Comparison of ENCODE assay signal across 1 cellular context in the genomic region with DNA sequence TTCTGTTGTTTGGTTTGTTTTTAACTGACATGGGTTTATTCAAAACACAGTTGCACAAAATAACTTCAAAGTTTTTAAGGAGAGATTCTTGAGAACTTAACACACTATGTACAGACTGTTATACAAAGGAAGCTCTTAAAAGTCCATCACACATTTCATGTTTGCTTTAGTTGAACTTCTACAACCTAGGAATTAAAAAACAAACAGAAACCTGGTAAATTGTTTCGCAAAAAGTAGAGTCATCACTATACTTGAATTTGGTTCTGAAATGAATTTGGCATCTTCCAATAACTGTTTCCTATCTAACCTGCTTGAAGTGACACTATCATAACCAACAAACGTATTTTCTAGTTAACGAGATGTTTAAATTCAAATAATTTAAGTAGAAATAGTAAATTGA.
TF ChIP-seq lines count a peak whose summit lies in the region.

No MANE protein-coding gene starts in this region.

TF ChIP-seq in HepG2, 621 proteins besides CTCF, POLR2A, EP300 and RAD21 (continued from another document):
- no peak for TF ChIP-seq SRF (IDR thresholded peaks at IDR 0.05; ENCODE audit: low read depth, low read length)
- TF ChIP-seq ZNF253 (CRISPR knock-in tag; IDR thresholded peaks at IDR 0.05; ENCODE audit: borderline replicate concordance), result no peak
- TF ChIP-seq NR2F2 (IDR thresholded peaks at IDR 0.05; ENCODE audit: borderline replicate concordance, low read depth), result peak; percentile 87
- no peak for TF ChIP-seq MATR3 (CRISPR knock-in tag; IDR thresholded peaks at IDR 0.05)
- no peak for TF ChIP-seq SMAD1 (CRISPR knock-in tag; IDR thresholded peaks at IDR 0.05; ENCODE audit: borderline replicate concordance, low read depth)
- TF ChIP-seq KDM4B (CRISPR knock-in tag; IDR thresholded peaks at IDR 0.05), result no peak
- no peak for TF ChIP-seq ZBTB38 (CRISPR knock-in tag; IDR thresholded peaks at IDR 0.05)
- TF ChIP-seq ZNF30 (CRISPR knock-in tag; IDR thresholded peaks at IDR 0.05), result no peak
- TF ChIP-seq, protein P1, sequence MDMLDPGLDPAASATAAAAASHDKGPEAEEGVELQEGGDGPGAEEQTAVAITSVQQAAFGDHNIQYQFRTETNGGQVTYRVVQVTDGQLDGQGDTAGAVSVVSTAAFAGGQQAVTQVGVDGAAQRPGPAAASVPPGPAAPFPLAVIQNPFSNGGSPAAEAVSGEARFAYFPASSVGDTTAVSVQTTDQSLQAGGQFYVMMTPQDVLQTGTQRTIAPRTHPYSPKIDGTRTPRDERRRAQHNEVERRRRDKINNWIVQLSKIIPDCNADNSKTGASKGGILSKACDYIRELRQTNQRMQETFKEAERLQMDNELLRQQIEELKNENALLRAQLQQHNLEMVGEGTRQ (IDR thresholded peaks at IDR 0.05; ENCODE audit: low read depth, low read length), result no peak
- TF ChIP-seq, protein P1 (CRISPR knock-in tag; IDR thresholded peaks at IDR 0.05; ENCODE audit: borderline replicate concordance), result no peak
- TF ChIP-seq NFIC (IDR thresholded peaks at IDR 0.05; ENCODE audit: low read length), result peak; percentile 60; the same call in 1 of the 2 replicates
- TF ChIP-seq FLYWCH1 (CRISPR knock-in tag; IDR thresholded peaks at IDR 0.05), result no peak
- TF ChIP-seq, protein P2, sequence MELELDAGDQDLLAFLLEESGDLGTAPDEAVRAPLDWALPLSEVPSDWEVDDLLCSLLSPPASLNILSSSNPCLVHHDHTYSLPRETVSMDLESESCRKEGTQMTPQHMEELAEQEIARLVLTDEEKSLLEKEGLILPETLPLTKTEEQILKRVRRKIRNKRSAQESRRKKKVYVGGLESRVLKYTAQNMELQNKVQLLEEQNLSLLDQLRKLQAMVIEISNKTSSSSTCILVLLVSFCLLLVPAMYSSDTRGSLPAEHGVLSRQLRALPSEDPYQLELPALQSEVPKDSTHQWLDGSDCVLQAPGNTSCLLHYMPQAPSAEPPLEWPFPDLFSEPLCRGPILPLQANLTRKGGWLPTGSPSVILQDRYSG (CRISPR knock-in tag; IDR thresholded peaks at IDR 0.05), result no peak
- TF ChIP-seq, protein P3, sequence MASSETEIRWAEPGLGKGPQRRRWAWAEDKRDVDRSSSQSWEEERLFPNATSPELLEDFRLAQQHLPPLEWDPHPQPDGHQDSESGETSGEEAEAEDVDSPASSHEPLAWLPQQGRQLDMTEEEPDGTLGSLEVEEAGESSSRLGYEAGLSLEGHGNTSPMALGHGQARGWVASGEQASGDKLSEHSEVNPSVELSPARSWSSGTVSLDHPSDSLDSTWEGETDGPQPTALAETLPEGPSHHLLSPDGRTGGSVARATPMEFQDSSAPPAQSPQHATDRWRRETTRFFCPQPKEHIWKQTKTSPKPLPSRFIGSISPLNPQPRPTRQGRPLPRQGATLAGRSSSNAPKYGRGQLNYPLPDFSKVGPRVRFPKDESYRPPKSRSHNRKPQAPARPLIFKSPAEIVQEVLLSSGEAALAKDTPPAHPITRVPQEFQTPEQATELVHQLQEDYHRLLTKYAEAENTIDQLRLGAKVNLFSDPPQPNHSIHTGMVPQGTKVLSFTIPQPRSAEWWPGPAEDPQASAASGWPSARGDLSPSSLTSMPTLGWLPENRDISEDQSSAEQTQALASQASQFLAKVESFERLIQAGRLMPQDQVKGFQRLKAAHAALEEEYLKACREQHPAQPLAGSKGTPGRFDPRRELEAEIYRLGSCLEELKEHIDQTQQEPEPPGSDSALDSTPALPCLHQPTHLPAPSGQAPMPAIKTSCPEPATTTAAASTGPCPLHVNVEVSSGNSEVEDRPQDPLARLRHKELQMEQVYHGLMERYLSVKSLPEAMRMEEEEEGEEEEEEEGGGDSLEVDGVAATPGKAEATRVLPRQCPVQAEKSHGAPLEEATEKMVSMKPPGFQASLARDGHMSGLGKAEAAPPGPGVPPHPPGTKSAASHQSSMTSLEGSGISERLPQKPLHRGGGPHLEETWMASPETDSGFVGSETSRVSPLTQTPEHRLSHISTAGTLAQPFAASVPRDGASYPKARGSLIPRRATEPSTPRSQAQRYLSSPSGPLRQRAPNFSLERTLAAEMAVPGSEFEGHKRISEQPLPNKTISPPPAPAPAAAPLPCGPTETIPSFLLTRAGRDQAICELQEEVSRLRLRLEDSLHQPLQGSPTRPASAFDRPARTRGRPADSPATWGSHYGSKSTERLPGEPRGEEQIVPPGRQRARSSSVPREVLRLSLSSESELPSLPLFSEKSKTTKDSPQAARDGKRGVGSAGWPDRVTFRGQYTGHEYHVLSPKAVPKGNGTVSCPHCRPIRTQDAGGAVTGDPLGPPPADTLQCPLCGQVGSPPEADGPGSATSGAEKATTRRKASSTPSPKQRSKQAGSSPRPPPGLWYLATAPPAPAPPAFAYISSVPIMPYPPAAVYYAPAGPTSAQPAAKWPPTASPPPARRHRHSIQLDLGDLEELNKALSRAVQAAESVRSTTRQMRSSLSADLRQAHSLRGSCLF (CRISPR knock-in tag; IDR thresholded peaks at IDR 0.05; ENCODE audit: borderline replicate concordance), result no peak
- peak; percentile 80 for TF ChIP-seq TBX3 (IDR thresholded peaks at IDR 0.05; ENCODE audit: borderline replicate concordance)
- TF ChIP-seq ZNF33B (CRISPR knock-in tag; IDR thresholded peaks at IDR 0.05), result no peak
- TF ChIP-seq, protein P4, sequence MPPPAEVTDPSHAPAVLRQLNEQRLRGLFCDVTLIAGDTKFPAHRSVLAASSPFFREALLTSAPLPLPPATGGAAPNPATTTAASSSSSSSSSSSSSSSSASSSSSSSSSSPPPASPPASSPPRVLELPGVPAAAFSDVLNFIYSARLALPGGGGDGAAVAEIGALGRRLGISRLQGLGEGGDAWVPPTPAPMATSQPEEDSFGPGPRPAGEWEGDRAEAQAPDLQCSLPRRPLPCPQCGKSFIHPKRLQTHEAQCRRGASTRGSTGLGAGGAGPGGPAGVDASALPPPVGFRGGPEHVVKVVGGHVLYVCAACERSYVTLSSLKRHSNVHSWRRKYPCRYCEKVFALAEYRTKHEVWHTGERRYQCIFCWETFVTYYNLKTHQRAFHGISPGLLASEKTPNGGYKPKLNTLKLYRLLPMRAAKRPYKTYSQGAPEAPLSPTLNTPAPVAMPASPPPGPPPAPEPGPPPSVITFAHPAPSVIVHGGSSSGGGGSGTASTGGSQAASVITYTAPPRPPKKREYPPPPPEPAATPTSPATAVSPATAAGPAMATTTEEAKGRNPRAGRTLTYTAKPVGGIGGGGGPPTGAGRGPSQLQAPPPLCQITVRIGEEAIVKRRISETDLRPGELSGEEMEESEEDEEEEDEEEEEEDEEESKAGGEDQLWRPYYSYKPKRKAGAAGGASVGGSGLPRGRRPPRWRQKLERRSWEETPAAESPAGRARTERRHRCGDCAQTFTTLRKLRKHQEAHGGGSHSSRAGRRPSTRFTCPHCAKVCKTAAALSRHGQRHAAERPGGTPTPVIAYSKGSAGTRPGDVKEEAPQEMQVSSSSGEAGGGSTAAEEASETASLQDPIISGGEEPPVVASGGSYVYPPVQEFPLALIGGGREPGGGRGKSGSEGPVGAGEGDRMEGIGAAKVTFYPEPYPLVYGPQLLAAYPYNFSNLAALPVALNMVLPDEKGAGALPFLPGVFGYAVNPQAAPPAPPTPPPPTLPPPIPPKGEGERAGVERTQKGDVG (CRISPR knock-in tag; IDR thresholded peaks at IDR 0.05; ENCODE audit: borderline replicate concordance), result no peak
- TF ChIP-seq, protein P5, sequence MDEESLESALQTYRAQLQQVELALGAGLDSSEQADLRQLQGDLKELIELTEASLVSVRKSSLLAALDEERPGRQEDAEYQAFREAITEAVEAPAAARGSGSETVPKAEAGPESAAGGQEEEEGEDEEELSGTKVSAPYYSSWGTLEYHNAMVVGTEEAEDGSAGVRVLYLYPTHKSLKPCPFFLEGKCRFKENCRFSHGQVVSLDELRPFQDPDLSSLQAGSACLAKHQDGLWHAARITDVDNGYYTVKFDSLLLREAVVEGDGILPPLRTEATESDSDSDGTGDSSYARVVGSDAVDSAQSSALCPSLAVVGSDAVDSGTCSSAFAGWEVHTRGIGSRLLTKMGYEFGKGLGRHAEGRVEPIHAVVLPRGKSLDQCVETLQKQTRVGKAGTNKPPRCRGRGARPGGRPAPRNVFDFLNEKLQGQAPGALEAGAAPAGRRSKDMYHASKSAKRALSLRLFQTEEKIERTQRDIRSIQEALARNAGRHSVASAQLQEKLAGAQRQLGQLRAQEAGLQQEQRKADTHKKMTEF (CRISPR knock-in tag; IDR thresholded peaks at IDR 0.05), result peak; percentile 24; the same call in 1 of the 2 replicates
- TF ChIP-seq CEBPG (CRISPR knock-in tag; IDR thresholded peaks at IDR 0.05), result peak; percentile 36; the same call in 1 of the 2 replicates
- no peak for TF ChIP-seq ZNF768 (CRISPR knock-in tag; IDR thresholded peaks at IDR 0.05)
- TF ChIP-seq LCORL (IDR thresholded peaks at IDR 0.05), result no peak
- 0 out of 2 replicates have a peak, but pooled peaks have one; percentile 25 for TF ChIP-seq LCORL (CRISPR knock-in tag; IDR thresholded peaks at IDR 0.05)
- no peak for TF ChIP-seq SOX6 (IDR thresholded peaks at IDR 0.05)
- TF ChIP-seq SOX6 (CRISPR knock-in tag; IDR thresholded peaks at IDR 0.05), result peak; percentile 28; the same call in 1 of the 2 replicates
- no peak for TF ChIP-seq ZNF883 (CRISPR knock-in tag; IDR thresholded peaks at IDR 0.05; ENCODE audit: not compliant biosample characterization)
- no peak for TF ChIP-seq ZNF841 (CRISPR knock-in tag; IDR thresholded peaks at IDR 0.05; ENCODE audit: borderline replicate concordance)
- TF ChIP-seq ZNF333 (CRISPR knock-in tag; IDR thresholded peaks at IDR 0.05; ENCODE audit: borderline replicate concordance), result no peak
- TF ChIP-seq KLF16 (CRISPR knock-in tag; IDR thresholded peaks at IDR 0.05), result no peak
- TF ChIP-seq, protein P6, sequence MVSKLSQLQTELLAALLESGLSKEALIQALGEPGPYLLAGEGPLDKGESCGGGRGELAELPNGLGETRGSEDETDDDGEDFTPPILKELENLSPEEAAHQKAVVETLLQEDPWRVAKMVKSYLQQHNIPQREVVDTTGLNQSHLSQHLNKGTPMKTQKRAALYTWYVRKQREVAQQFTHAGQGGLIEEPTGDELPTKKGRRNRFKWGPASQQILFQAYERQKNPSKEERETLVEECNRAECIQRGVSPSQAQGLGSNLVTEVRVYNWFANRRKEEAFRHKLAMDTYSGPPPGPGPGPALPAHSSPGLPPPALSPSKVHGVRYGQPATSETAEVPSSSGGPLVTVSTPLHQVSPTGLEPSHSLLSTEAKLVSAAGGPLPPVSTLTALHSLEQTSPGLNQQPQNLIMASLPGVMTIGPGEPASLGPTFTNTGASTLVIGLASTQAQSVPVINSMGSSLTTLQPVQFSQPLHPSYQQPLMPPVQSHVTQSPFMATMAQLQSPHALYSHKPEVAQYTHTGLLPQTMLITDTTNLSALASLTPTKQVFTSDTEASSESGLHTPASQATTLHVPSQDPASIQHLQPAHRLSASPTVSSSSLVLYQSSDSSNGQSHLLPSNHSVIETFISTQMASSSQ (IDR thresholded peaks at IDR 0.05; ENCODE audit: low read depth), result 0 out of 2 replicates have a peak, but pooled peaks have one; percentile 21
- TF ChIP-seq, protein P6 (CRISPR knock-in tag; IDR thresholded peaks at IDR 0.05; ENCODE audit: borderline replicate concordance), result no peak
- TF ChIP-seq KLF9 (CRISPR knock-in tag; IDR thresholded peaks at IDR 0.05; ENCODE audit: low read depth), result no peak
- TF ChIP-seq ZNF709 (CRISPR knock-in tag; IDR thresholded peaks at IDR 0.05), result no peak
- TF ChIP-seq, protein P7, sequence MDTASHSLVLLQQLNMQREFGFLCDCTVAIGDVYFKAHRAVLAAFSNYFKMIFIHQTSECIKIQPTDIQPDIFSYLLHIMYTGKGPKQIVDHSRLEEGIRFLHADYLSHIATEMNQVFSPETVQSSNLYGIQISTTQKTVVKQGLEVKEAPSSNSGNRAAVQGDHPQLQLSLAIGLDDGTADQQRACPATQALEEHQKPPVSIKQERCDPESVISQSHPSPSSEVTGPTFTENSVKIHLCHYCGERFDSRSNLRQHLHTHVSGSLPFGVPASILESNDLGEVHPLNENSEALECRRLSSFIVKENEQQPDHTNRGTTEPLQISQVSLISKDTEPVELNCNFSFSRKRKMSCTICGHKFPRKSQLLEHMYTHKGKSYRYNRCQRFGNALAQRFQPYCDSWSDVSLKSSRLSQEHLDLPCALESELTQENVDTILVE (CRISPR knock-in tag; IDR thresholded peaks at IDR 0.05), result no peak
- no peak for TF ChIP-seq STAG1 (CRISPR knock-in tag; IDR thresholded peaks at IDR 0.05)
- TF ChIP-seq NR2F1 (CRISPR knock-in tag; IDR thresholded peaks at IDR 0.05), result peak in 1 of 2 experiments; percentile 80; a peak in 2 of 4 replicates
- TF ChIP-seq KDM6A (CRISPR knock-in tag; IDR thresholded peaks at IDR 0.05; ENCODE audit: low read depth), result no peak
- no peak for TF ChIP-seq MED13 (CRISPR knock-in tag; IDR thresholded peaks at IDR 0.05)
- TF ChIP-seq JARID2 (CRISPR knock-in tag; IDR thresholded peaks at IDR 0.05; ENCODE audit: insufficient replicate concordance), result no peak
- TF ChIP-seq ZNF629 (CRISPR knock-in tag; conservative IDR thresholded peaks at IDR 0.05), result no peak
- no peak for TF ChIP-seq FOXM1 (CRISPR knock-in tag; IDR thresholded peaks at IDR 0.05)
TF ChIP-seq in HepG2: peak in this region for 29.
